ENCODE assay signal across 1 cellular context in the genomic region with DNA sequence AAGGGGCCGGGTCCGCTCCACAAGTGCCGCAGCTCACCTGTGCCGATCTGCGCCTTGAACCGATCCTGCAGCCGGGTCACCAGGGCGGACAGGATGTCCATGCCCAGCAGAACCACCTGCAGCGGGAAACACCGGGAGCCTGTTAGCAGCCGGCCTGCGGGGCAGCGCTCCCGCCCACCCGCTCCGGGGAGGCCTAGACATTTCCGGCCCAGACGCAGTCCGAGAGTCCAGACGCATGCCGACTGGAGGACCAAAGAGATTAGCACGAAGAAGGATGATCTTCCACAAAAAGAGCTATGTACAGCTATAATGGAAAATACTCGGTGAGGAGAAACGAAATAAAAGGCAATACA.
TF ChIP-seq lines count a peak whose summit lies in the region.

No MANE protein-coding gene starts in this region.

TF ChIP-seq in HepG2, 621 proteins besides CTCF, POLR2A, EP300 and RAD21 (continued from another document and continues in another):
- TF ChIP-seq ZNF546 (CRISPR knock-in tag; conservative IDR thresholded peaks at IDR 0.05) = 0 out of 2 replicates have a peak, but pooled peaks have one; percentile 46
- TF ChIP-seq, protein P1, sequence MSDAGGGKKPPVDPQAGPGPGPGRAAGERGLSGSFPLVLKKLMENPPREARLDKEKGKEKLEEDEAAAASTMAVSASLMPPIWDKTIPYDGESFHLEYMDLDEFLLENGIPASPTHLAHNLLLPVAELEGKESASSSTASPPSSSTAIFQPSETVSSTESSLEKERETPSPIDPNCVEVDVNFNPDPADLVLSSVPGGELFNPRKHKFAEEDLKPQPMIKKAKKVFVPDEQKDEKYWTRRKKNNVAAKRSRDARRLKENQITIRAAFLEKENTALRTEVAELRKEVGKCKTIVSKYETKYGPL (CRISPR knock-in tag; IDR thresholded peaks at IDR 0.05) = peak; percentile 41; the same call in 1 of the 2 replicates
- TF ChIP-seq, protein P2, sequence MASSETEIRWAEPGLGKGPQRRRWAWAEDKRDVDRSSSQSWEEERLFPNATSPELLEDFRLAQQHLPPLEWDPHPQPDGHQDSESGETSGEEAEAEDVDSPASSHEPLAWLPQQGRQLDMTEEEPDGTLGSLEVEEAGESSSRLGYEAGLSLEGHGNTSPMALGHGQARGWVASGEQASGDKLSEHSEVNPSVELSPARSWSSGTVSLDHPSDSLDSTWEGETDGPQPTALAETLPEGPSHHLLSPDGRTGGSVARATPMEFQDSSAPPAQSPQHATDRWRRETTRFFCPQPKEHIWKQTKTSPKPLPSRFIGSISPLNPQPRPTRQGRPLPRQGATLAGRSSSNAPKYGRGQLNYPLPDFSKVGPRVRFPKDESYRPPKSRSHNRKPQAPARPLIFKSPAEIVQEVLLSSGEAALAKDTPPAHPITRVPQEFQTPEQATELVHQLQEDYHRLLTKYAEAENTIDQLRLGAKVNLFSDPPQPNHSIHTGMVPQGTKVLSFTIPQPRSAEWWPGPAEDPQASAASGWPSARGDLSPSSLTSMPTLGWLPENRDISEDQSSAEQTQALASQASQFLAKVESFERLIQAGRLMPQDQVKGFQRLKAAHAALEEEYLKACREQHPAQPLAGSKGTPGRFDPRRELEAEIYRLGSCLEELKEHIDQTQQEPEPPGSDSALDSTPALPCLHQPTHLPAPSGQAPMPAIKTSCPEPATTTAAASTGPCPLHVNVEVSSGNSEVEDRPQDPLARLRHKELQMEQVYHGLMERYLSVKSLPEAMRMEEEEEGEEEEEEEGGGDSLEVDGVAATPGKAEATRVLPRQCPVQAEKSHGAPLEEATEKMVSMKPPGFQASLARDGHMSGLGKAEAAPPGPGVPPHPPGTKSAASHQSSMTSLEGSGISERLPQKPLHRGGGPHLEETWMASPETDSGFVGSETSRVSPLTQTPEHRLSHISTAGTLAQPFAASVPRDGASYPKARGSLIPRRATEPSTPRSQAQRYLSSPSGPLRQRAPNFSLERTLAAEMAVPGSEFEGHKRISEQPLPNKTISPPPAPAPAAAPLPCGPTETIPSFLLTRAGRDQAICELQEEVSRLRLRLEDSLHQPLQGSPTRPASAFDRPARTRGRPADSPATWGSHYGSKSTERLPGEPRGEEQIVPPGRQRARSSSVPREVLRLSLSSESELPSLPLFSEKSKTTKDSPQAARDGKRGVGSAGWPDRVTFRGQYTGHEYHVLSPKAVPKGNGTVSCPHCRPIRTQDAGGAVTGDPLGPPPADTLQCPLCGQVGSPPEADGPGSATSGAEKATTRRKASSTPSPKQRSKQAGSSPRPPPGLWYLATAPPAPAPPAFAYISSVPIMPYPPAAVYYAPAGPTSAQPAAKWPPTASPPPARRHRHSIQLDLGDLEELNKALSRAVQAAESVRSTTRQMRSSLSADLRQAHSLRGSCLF (CRISPR knock-in tag; IDR thresholded peaks at IDR 0.05; ENCODE audit: borderline replicate concordance) = peak; percentile 68; the same call in 1 of the 2 replicates
- no peak for TF ChIP-seq TRIM24 (CRISPR knock-in tag; IDR thresholded peaks at IDR 0.05)
- peak; percentile 62 for TF ChIP-seq HDAC1 (CRISPR knock-in tag; IDR thresholded peaks at IDR 0.05)
- TF ChIP-seq, protein P3, sequence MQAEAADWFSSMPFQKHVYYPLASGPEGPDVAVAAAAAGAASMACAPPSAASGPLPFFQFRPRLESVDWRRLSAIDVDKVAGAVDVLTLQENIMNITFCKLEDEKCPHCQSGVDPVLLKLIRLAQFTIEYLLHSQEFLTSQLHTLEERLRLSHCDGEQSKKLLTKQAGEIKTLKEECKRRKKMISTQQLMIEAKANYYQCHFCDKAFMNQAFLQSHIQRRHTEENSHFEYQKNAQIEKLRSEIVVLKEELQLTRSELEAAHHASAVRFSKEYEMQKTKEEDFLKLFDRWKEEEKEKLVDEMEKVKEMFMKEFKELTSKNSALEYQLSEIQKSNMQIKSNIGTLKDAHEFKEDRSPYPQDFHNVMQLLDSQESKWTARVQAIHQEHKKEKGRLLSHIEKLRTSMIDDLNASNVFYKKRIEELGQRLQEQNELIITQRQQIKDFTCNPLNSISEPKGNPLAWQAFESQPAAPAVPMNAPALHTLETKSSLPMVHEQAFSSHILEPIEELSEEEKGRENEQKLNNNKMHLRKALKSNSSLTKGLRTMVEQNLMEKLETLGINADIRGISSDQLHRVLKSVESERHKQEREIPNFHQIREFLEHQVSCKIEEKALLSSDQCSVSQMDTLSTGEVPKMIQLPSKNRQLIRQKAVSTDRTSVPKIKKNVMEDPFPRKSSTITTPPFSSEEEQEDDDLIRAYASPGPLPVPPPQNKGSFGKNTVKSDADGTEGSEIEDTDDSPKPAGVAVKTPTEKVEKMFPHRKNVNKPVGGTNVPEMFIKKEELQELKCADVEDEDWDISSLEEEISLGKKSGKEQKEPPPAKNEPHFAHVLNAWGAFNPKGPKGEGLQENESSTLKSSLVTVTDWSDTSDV (CRISPR knock-in tag; IDR thresholded peaks at IDR 0.05) = no peak
- TF ChIP-seq ZNF605 (CRISPR knock-in tag; IDR thresholded peaks at IDR 0.05) = no peak
- peak; percentile 49; the same call in 1 of the 2 replicates for TF ChIP-seq ZBTB38 (CRISPR knock-in tag; IDR thresholded peaks at IDR 0.05)
- TF ChIP-seq, protein P4, sequence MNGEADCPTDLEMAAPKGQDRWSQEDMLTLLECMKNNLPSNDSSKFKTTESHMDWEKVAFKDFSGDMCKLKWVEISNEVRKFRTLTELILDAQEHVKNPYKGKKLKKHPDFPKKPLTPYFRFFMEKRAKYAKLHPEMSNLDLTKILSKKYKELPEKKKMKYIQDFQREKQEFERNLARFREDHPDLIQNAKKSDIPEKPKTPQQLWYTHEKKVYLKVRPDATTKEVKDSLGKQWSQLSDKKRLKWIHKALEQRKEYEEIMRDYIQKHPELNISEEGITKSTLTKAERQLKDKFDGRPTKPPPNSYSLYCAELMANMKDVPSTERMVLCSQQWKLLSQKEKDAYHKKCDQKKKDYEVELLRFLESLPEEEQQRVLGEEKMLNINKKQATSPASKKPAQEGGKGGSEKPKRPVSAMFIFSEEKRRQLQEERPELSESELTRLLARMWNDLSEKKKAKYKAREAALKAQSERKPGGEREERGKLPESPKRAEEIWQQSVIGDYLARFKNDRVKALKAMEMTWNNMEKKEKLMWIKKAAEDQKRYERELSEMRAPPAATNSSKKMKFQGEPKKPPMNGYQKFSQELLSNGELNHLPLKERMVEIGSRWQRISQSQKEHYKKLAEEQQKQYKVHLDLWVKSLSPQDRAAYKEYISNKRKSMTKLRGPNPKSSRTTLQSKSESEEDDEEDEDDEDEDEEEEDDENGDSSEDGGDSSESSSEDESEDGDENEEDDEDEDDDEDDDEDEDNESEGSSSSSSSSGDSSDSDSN (CRISPR knock-in tag; IDR thresholded peaks at IDR 0.05) = peak; percentile 92
- TF ChIP-seq, protein P5, sequence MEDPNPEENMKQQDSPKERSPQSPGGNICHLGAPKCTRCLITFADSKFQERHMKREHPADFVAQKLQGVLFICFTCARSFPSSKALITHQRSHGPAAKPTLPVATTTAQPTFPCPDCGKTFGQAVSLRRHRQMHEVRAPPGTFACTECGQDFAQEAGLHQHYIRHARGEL (CRISPR knock-in tag; IDR thresholded peaks at IDR 0.05) = 0 out of 2 replicates have a peak, but pooled peaks have one; percentile 14
- TF ChIP-seq ZNF552 (CRISPR knock-in tag; IDR thresholded peaks at IDR 0.05; ENCODE audit: borderline replicate concordance) = no peak
- peak; percentile 44; the same call in 1 of the 2 replicates for TF ChIP-seq HIVEP1 (CRISPR knock-in tag; IDR thresholded peaks at IDR 0.05)
- TF ChIP-seq KDM2A (CRISPR knock-in tag; IDR thresholded peaks at IDR 0.05; ENCODE audit: borderline replicate concordance, low read depth) = peak; percentile 85; the same call in 1 of the 2 replicates
- TF ChIP-seq, protein P6, sequence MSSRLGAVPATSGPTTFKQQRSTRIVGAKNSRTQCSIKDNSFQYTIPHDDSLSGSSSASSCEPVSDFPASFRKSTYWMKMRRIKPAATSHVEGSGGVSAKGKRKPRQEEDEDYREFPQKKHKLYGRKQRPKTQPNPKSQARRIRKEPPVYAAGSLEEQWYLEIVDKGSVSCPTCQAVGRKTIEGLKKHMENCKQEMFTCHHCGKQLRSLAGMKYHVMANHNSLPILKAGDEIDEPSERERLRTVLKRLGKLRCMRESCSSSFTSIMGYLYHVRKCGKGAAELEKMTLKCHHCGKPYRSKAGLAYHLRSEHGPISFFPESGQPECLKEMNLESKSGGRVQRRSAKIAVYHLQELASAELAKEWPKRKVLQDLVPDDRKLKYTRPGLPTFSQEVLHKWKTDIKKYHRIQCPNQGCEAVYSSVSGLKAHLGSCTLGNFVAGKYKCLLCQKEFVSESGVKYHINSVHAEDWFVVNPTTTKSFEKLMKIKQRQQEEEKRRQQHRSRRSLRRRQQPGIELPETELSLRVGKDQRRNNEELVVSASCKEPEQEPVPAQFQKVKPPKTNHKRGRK (CRISPR knock-in tag; IDR thresholded peaks at IDR 0.05) = no peak
- TF ChIP-seq ZKSCAN1 (IDR thresholded peaks at IDR 0.05; ENCODE audit: low read length) = no peak
- TF ChIP-seq ISX (CRISPR knock-in tag; conservative IDR thresholded peaks at IDR 0.05) = no peak
- TF ChIP-seq, protein P7, sequence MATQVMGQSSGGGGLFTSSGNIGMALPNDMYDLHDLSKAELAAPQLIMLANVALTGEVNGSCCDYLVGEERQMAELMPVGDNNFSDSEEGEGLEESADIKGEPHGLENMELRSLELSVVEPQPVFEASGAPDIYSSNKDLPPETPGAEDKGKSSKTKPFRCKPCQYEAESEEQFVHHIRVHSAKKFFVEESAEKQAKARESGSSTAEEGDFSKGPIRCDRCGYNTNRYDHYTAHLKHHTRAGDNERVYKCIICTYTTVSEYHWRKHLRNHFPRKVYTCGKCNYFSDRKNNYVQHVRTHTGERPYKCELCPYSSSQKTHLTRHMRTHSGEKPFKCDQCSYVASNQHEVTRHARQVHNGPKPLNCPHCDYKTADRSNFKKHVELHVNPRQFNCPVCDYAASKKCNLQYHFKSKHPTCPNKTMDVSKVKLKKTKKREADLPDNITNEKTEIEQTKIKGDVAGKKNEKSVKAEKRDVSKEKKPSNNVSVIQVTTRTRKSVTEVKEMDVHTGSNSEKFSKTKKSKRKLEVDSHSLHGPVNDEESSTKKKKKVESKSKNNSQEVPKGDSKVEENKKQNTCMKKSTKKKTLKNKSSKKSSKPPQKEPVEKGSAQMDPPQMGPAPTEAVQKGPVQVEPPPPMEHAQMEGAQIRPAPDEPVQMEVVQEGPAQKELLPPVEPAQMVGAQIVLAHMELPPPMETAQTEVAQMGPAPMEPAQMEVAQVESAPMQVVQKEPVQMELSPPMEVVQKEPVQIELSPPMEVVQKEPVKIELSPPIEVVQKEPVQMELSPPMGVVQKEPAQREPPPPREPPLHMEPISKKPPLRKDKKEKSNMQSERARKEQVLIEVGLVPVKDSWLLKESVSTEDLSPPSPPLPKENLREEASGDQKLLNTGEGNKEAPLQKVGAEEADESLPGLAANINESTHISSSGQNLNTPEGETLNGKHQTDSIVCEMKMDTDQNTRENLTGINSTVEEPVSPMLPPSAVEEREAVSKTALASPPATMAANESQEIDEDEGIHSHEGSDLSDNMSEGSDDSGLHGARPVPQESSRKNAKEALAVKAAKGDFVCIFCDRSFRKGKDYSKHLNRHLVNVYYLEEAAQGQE (IDR thresholded peaks at IDR 0.05; ENCODE audit: borderline replicate concordance in 1 of 2, low read depth in 1 of 2, low read length in 2 of 2) = no peak
- TF ChIP-seq FOSL1 (CRISPR knock-in tag; IDR thresholded peaks at IDR 0.05; ENCODE audit: borderline replicate concordance) = no peak
- TF ChIP-seq, protein P8, sequence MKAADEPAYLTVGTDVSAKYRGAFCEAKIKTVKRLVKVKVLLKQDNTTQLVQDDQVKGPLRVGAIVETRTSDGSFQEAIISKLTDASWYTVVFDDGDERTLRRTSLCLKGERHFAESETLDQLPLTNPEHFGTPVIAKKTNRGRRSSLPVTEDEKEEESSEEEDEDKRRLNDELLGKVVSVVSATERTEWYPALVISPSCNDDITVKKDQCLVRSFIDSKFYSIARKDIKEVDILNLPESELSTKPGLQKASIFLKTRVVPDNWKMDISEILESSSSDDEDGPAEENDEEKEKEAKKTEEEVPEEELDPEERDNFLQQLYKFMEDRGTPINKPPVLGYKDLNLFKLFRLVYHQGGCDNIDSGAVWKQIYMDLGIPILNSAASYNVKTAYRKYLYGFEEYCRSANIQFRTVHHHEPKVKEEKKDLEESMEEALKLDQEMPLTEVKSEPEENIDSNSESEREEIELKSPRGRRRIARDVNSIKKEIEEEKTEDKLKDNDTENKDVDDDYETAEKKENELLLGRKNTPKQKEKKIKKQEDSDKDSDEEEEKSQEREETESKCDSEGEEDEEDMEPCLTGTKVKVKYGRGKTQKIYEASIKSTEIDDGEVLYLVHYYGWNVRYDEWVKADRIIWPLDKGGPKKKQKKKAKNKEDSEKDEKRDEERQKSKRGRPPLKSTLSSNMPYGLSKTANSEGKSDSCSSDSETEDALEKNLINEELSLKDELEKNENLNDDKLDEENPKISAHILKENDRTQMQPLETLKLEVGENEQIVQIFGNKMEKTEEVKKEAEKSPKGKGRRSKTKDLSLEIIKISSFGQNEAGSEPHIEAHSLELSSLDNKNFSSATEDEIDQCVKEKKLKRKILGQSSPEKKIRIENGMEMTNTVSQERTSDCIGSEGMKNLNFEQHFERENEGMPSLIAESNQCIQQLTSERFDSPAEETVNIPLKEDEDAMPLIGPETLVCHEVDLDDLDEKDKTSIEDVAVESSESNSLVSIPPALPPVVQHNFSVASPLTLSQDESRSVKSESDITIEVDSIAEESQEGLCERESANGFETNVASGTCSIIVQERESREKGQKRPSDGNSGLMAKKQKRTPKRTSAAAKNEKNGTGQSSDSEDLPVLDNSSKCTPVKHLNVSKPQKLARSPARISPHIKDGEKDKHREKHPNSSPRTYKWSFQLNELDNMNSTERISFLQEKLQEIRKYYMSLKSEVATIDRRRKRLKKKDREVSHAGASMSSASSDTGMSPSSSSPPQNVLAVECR (CRISPR knock-in tag; IDR thresholded peaks at IDR 0.05; ENCODE audit: borderline replicate concordance) = peak; percentile 91
- no peak for TF ChIP-seq DPF2 (CRISPR knock-in tag; IDR thresholded peaks at IDR 0.05; ENCODE audit: borderline replicate concordance, low read depth)
- TF ChIP-seq ZNF772 (CRISPR knock-in tag; IDR thresholded peaks at IDR 0.05) = no peak
- TF ChIP-seq ZNF709 (CRISPR knock-in tag; IDR thresholded peaks at IDR 0.05) = no peak
- peak; percentile 46 for TF ChIP-seq SP2 (CRISPR knock-in tag; IDR thresholded peaks at IDR 0.05)
- TF ChIP-seq, protein P9, sequence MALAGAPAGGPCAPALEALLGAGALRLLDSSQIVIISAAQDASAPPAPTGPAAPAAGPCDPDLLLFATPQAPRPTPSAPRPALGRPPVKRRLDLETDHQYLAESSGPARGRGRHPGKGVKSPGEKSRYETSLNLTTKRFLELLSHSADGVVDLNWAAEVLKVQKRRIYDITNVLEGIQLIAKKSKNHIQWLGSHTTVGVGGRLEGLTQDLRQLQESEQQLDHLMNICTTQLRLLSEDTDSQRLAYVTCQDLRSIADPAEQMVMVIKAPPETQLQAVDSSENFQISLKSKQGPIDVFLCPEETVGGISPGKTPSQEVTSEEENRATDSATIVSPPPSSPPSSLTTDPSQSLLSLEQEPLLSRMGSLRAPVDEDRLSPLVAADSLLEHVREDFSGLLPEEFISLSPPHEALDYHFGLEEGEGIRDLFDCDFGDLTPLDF (CRISPR knock-in tag; IDR thresholded peaks at IDR 0.05) = no peak; the same call in 1 of the 2 replicates
- no peak for TF ChIP-seq ZNF766 (CRISPR knock-in tag; IDR thresholded peaks at IDR 0.05; ENCODE audit: borderline replicate concordance)
- TF ChIP-seq SALL1 (CRISPR knock-in tag; IDR thresholded peaks at IDR 0.05) = peak; percentile 9
- no peak for TF ChIP-seq TOPORS (CRISPR knock-in tag; IDR thresholded peaks at IDR 0.05)
